Comparison of ENCODE assay signal across 1 cellular context in the genomic region with DNA sequence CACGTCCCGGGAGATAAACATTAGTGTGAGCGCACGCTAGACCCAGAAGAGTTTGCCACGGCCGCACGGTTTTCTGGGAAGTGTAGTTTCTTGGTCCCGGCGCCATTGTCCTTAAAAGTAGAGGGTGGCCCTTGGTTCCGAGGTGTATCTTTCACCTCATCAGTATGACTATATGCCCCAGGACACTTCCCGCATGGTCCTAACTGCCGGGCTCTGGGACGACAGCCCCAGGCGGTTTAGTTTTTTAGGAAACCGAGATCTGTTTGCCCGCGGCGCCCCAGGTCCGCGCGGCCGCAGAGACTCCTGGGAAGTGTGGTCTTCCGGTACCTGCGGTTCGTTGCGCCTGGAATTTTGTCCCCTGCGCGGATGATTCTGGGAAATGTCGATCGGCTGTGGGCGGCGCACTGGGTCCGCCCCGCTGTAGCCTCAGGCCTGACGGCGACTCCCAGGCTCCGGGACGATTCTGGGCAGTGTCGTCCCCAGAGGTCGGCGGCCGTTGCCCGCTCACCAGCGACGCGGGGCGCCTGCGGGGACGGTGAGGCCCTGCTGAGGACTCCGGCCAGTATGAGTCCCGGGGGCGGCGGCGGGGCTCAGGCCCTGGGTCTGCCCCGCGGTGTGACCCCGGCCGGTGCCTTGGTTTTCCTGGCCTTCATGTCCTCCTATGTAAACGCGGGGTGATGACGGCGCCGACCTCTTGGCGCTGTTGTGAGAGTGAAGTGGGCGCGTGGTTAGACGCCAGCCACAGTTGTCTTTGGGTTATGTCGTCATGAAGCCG.
TF ChIP-seq lines count a peak whose summit lies in the region.

Gene ZNF181, plus strand, starts transcription at position 418 of the 775 bp plus-strand sequence. CDS start 795 bp downstream, outside the sequence.

TF ChIP-seq in K562, 482 proteins besides CTCF, POLR2A, EP300 and RAD21 (continued from another document and continues in another):
- TF ChIP-seq, protein P1, sequence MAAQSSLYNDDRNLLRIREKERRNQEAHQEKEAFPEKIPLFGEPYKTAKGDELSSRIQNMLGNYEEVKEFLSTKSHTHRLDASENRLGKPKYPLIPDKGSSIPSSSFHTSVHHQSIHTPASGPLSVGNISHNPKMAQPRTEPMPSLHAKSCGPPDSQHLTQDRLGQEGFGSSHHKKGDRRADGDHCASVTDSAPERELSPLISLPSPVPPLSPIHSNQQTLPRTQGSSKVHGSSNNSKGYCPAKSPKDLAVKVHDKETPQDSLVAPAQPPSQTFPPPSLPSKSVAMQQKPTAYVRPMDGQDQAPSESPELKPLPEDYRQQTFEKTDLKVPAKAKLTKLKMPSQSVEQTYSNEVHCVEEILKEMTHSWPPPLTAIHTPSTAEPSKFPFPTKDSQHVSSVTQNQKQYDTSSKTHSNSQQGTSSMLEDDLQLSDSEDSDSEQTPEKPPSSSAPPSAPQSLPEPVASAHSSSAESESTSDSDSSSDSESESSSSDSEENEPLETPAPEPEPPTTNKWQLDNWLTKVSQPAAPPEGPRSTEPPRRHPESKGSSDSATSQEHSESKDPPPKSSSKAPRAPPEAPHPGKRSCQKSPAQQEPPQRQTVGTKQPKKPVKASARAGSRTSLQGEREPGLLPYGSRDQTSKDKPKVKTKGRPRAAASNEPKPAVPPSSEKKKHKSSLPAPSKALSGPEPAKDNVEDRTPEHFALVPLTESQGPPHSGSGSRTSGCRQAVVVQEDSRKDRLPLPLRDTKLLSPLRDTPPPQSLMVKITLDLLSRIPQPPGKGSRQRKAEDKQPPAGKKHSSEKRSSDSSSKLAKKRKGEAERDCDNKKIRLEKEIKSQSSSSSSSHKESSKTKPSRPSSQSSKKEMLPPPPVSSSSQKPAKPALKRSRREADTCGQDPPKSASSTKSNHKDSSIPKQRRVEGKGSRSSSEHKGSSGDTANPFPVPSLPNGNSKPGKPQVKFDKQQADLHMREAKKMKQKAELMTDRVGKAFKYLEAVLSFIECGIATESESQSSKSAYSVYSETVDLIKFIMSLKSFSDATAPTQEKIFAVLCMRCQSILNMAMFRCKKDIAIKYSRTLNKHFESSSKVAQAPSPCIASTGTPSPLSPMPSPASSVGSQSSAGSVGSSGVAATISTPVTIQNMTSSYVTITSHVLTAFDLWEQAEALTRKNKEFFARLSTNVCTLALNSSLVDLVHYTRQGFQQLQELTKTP (IDR thresholded peaks at IDR 0.05; ENCODE audit: low read depth in 1 of 2, partially characterized antibody in 2 of 2): peak in 1 of 2 experiments; percentile 97
- peak; percentile 94 for TF ChIP-seq ATF1 (CRISPR knock-in tag; IDR thresholded peaks at IDR 0.05)
- peak; percentile 99 for TF ChIP-seq ATF1 (tag; IDR thresholded peaks at IDR 0.05)
- no peak for TF ChIP-seq EZH2 (IDR thresholded peaks at IDR 0.05; ENCODE audit: borderline replicate concordance, low read depth, low read length)
- peak; percentile 97 to 98 for TF ChIP-seq FOXK2 (conservative IDR thresholded peaks at IDR 0.05 in 1 of 2, IDR thresholded peaks at IDR 0.05 in 1 of 2; ENCODE audit: low read depth in 2 of 2)
- peak; percentile 28; the same call in 1 of the 2 replicates for TF ChIP-seq JUN (IDR thresholded peaks at IDR 0.05; ENCODE audit: borderline replicate concordance, low read depth, low read length)
- no peak for TF ChIP-seq JUN (CRISPR knock-in tag; IDR thresholded peaks at IDR 0.05; ENCODE audit: borderline replicate concordance)
- peak in 1 of 2 experiments; percentile 43; a peak in 1 of 4 replicates for TF ChIP-seq SRF (CRISPR knock-in tag; IDR thresholded peaks at IDR 0.05)
- TF ChIP-seq MTA3 (IDR thresholded peaks at IDR 0.05; ENCODE audit: borderline replicate concordance): peak; percentile 66; the same call in 1 of the 2 replicates
- TF ChIP-seq, protein P2, sequence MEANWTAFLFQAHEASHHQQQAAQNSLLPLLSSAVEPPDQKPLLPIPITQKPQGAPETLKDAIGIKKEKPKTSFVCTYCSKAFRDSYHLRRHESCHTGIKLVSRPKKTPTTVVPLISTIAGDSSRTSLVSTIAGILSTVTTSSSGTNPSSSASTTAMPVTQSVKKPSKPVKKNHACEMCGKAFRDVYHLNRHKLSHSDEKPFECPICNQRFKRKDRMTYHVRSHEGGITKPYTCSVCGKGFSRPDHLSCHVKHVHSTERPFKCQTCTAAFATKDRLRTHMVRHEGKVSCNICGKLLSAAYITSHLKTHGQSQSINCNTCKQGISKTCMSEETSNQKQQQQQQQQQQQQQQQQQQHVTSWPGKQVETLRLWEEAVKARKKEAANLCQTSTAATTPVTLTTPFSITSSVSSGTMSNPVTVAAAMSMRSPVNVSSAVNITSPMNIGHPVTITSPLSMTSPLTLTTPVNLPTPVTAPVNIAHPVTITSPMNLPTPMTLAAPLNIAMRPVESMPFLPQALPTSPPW (CRISPR knock-in tag; IDR thresholded peaks at IDR 0.05): peak; percentile 58; the same call in 1 of the 2 replicates
- no peak for TF ChIP-seq U2AF1 (optimal IDR thresholded peaks at IDR 0.05; ENCODE audit: low read depth, low read length)
- 0 out of 2 replicates have a peak, but pooled peaks have one; percentile 11 for TF ChIP-seq MITF (IDR thresholded peaks at IDR 0.05)
- peak in 1 of 2 experiments; percentile 95; a peak in 2 of 4 replicates for TF ChIP-seq ZNF639 (CRISPR knock-in tag; conservative IDR thresholded peaks at IDR 0.05 in 1 of 2, IDR thresholded peaks at IDR 0.05 in 1 of 2)
- 0 out of 2 replicates have a peak, but pooled peaks have one; percentile 40 for TF ChIP-seq TAF7 (tag; IDR thresholded peaks at IDR 0.05)
- peak in 1 of 2 experiments; percentile 89; a peak in 2 of 4 replicates for TF ChIP-seq HDAC1 (IDR thresholded peaks at IDR 0.05)
- TF ChIP-seq POLR2AphosphoS5 (IDR thresholded peaks at IDR 0.05; ENCODE audit: control insufficient read depth, insufficient read depth, low read depth, low read length): peak; percentile 71
- TF ChIP-seq NFIC (IDR thresholded peaks at IDR 0.05): peak; percentile 58
- TF ChIP-seq WHSC1 (IDR thresholded peaks at IDR 0.05; ENCODE audit: low read length): no peak
- TF ChIP-seq PKNOX1 (IDR thresholded peaks at IDR 0.05): peak; percentile 36; the same call in 1 of the 2 replicates
- TF ChIP-seq GABPA (tag; conservative IDR thresholded peaks at IDR 0.05; ENCODE audit: low read depth): peak; percentile 95
- TF ChIP-seq BRF2 (IDR thresholded peaks at IDR 0.05; ENCODE audit: borderline replicate concordance, insufficient read depth, insufficient read length): no peak
- TF ChIP-seq RFX7 (CRISPR knock-in tag; IDR thresholded peaks at IDR 0.05): no peak
- peak; percentile 72; the same call in 1 of the 2 replicates for TF ChIP-seq BRD4 (IDR thresholded peaks at IDR 0.05)
- peak; percentile 75; the same call in 1 of the 2 replicates for TF ChIP-seq ATF3 (IDR thresholded peaks at IDR 0.05)
- peak; percentile 18; the same call in 1 of the 2 replicates for TF ChIP-seq ATF3 (CRISPR knock-in tag; conservative IDR thresholded peaks at IDR 0.05)
- no peak for TF ChIP-seq SMARCB1 (IDR thresholded peaks at IDR 0.05; ENCODE audit: insufficient read length, low read depth)
- peak; percentile 62 for TF ChIP-seq NCOA1 (IDR thresholded peaks at IDR 0.05; ENCODE audit: low read depth)
- TF ChIP-seq, protein P3, sequence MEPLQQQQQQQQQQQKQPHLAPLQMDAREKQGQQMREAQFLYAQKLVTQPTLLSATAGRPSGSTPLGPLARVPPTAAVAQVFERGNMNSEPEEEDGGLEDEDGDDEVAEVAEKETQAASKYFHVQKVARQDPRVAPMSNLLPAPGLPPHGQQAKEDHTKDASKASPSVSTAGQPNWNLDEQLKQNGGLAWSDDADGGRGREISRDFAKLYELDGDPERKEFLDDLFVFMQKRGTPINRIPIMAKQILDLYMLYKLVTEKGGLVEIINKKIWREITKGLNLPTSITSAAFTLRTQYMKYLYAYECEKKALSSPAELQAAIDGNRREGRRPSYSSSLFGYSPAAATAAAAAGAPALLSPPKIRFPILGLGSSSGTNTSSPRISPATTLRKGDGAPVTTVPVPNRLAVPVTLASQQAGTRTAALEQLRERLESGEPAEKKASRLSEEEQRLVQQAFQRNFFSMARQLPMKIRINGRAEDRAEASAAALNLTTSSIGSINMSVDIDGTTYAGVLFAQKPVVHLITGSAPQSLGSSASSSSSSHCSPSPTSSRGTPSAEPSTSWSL (CRISPR knock-in tag; IDR thresholded peaks at IDR 0.05; ENCODE audit: borderline replicate concordance): no peak
- no peak for TF ChIP-seq BDP1 (IDR thresholded peaks at IDR 0.05; ENCODE audit: insufficient read depth, insufficient read length)
- TF ChIP-seq ZNF717 (CRISPR knock-in tag; IDR thresholded peaks at IDR 0.05): no peak
